ENCODE assay signal across 10 cellular contexts in the genomic region with DNA sequence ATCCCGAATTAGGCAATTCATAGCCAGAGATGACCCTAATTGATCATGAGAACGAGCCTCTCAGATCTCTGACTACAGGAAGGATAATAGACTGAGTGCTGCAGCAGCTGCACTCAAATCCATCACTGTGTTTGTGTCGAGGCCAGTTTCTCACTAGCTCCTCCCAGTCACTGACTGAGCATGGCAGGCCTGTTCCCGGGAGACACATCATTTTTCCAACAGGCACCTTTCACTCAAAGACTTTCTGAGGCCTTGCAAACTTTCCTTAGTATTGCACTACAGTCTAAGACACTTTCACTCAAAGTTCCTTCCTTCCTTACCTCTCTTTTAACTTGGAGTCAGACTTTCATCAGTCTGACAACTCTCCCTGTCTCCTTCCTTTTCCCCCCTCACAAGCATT. TPM values are rescaled to one million over a fixed set of nuclear protein-coding genes. Genes with fewer than 3 reads are reported as not detected.
DNase-seq lines count a peak whose midpoint lies in the region; ATAC-seq and TF ChIP-seq lines count a peak whose summit lies in the region.
"Had no signal": no experiment of that assay in that cellular context is flagged by ENCODE, and none has a peak within 500 bp of the region (broad histone marks: within the 10 kb centered on the region; RNA-seq: fewer than 3 reads in every experiment).

No MANE protein-coding gene starts in this region.

- H3K4me3 ChIP-seq in Peyer's patch = no peak overlapping the region

- H3K27me3 ChIP-seq in Peyer's patch = no peaks in the 10 kb centered on the region

- ATAC-seq in effector memory CD8-positive, alpha-beta T cell (replicated peaks) = no peak
- no peak for ATAC-seq in GM19351 (IDR thresholded peaks at IDR 0.05; ENCODE audit: unreplicated experiment)
- ATAC-seq: stimulated activated naive CD8-positive, alpha-beta T cell treated with anti-CD3 and anti-CD28 coated beads, Interleukin-15, Interleukin-2, amounts not matched to agents 100 U/mL and 50 U/mL, for 24 hours had no signal

- no peaks in the 10 kb centered on the region for H3K27me3 Mint-ChIP-seq in activated CD4-positive, alpha-beta T cell treated with anti-CD3 and anti-CD28 coated beads, Interleukin-2, amount 10 ng/mL, durations not matched to agents 7 days and 5 days
- no peaks in the 10 kb centered on the region for H3K27me3 Mint-ChIP-seq in effector memory CD8-positive, alpha-beta T cell
- H3K27me3 Mint-ChIP-seq in progenitor cell of endocrine pancreas = no peaks in the 10 kb centered on the region

- no peaks in the 10 kb centered on the region for H3K9me3 ChIP-seq in Peyer's patch

- no peaks in the 10 kb centered on the region for H3K9me3 Mint-ChIP-seq in activated CD4-positive, alpha-beta T cell treated with anti-CD3 and anti-CD28 coated beads, Interleukin-2, amount 10 ng/mL, durations not matched to agents 7 days and 5 days
- H3K9me3 Mint-ChIP-seq in effector memory CD8-positive, alpha-beta T cell = no peaks in the 10 kb centered on the region
- H3K9me3 Mint-ChIP-seq in progenitor cell of endocrine pancreas (ENCODE audit: low read depth) = no peaks in the 10 kb centered on the region

- no peak overlapping the region for H3K27ac ChIP-seq in Peyer's patch

- POLR2A ChIA-PET in activated CD4-positive, alpha-beta T cell treated with anti-CD3 and anti-CD28 coated beads, Interleukin-2, amount 10 ng/mL, durations not matched to agents 7 days and 5 days (lab: Charles Lee) = no interaction called here

- H3K4me3 Mint-ChIP-seq in activated CD4-positive, alpha-beta T cell treated with anti-CD3 and anti-CD28 coated beads, Interleukin-2, amount 10 ng/mL, durations not matched to agents 7 days and 5 days = no peak overlapping the region
- peak overlapping the region in 1 of 2 donors; percentile 9 for H3K4me3 Mint-ChIP-seq in effector memory CD8-positive, alpha-beta T cell
- H3K4me3 Mint-ChIP-seq in progenitor cell of endocrine pancreas (ENCODE audit: low read depth) = no peak overlapping the region

- H3K4me1 ChIP-seq in Peyer's patch = peaks cover 0 to 9% (median 2%) of the 10 kb centered on the region in 4 donors

- peaks cover 0 to under 1% (median 0%) of the 10 kb centered on the region in 3 donors for H3K36me3 ChIP-seq in Peyer's patch

- TF ChIP-seq POLR2A in Peyer's patch (IDR thresholded peaks at IDR 0.05) = no peak

- no peak for TF ChIP-seq CTCF in progenitor cell of endocrine pancreas (IDR thresholded peaks at IDR 0.05; ENCODE audit: unreplicated experiment)
- no peak for TF ChIP-seq CTCF in Peyer's patch (IDR thresholded peaks at IDR 0.05)

- CTCF ChIA-PET in activated CD4-positive, alpha-beta T cell treated with anti-CD3 and anti-CD28 coated beads, Interleukin-2, amount 10 ng/mL, durations not matched to agents 7 days and 5 days (lab: Charles Lee) = interaction anchor here (0.7 kb wide), 1 partner anchor 1097 kb away, joined by 4 read pairs; no protein-coding TSS in a partner anchor

- H3K36me3 Mint-ChIP-seq in activated CD4-positive, alpha-beta T cell treated with anti-CD3 and anti-CD28 coated beads, Interleukin-2, amount 10 ng/mL, durations not matched to agents 7 days and 5 days (ENCODE audit: low read depth) = peaks cover 64% of the 10 kb centered on the region
- H3K36me3 Mint-ChIP-seq in effector memory CD8-positive, alpha-beta T cell (ENCODE audit: insufficient read depth) = peaks cover 7% of the 10 kb centered on the region
- H3K36me3 Mint-ChIP-seq in progenitor cell of endocrine pancreas (ENCODE audit: insufficient read depth) = peaks cover 9% of the 10 kb centered on the region

- no peak for DNase-seq in activated CD4-positive, alpha-beta T cell treated with anti-CD3 and anti-CD28 coated beads, Interleukin-2, amount 10 ng/mL, durations not matched to agents 7 days and 5 days
- DNase-seq in activated CD4-positive, alpha-beta T cell treated with anti-CD3 and anti-CD28 coated beads, Interleukin-2, amount 50 U/mL, for 48 hours = no peak
- peak; percentile 73 for DNase-seq in NCI-H345 (lab: John Stamatoyannopoulos, UW)
- DNase-seq in effector memory CD8-positive, alpha-beta T cell = no peak
- DNase-seq in progenitor cell of endocrine pancreas (ENCODE audit: low spot score, unreplicated experiment) = no peak
- no peak for DNase-seq in Peyer's patch
- DNase-seq in NCI-H226 = no peak
- DNase-seq: activated CD4-positive, alpha-beta T cell treated with anti-CD3 and anti-CD28 coated beads, Interleukin-2, amount 50 U/mL, for 1 hour; stimulated activated naive CD8-positive, alpha-beta T cell treated with anti-CD3 and anti-CD28 coated beads, Interleukin-15, Interleukin-2, amounts not matched to agents 100 U/mL and 50 U/mL, for 24 hours had no signal

- peak overlapping the region; percentile 37 for H3K27ac Mint-ChIP-seq in activated CD4-positive, alpha-beta T cell treated with anti-CD3 and anti-CD28 coated beads, Interleukin-2, amount 10 ng/mL, durations not matched to agents 7 days and 5 days
- H3K27ac Mint-ChIP-seq in effector memory CD8-positive, alpha-beta T cell = peak overlapping the region; percentile 23 to 39
- peak overlapping the region; percentile 82 for H3K27ac Mint-ChIP-seq in progenitor cell of endocrine pancreas

- peaks cover 73% of the 10 kb centered on the region for H3K4me1 Mint-ChIP-seq in activated CD4-positive, alpha-beta T cell treated with anti-CD3 and anti-CD28 coated beads, Interleukin-2, amount 10 ng/mL, durations not matched to agents 7 days and 5 days
- peaks cover 26 to 61% of the 10 kb centered on the region in 2 donors for H3K4me1 Mint-ChIP-seq in effector memory CD8-positive, alpha-beta T cell (ENCODE audit: low read depth in 2 of 2)
- H3K4me1 Mint-ChIP-seq in progenitor cell of endocrine pancreas (ENCODE audit: low read depth) = peaks cover 12% of the 10 kb centered on the region

RNA-seq across cellular contexts. Expression of gene SOS1, which starts 13.7 kb away (rescaled TPM):
- total RNA-seq in activated CD4-positive, alpha-beta T cell treated with anti-CD3 and anti-CD28 coated beads, Interleukin-2, amount 10 ng/mL, durations not matched to agents 7 days and 5 days = 100 to 1,000 TPM; 204 to 209 TPM
- total RNA-seq in progenitor cell of endocrine pancreas (68.3 and 77.0 TPM in 2 replicates), Peyer's patch (10 to 100 TPM; 38.7 to 49.1 (median 40.8) TPM)

Comparison
In these comparisons a context has a peak if more than half of its experiments do, and no peak if none do; other contexts are left out.
1. H3K27ac Mint-ChIP-seq: peak in every context shown above with its lines; median percentile 82 in progenitor cell of endocrine pancreas; 37 in activated CD4-positive, alpha-beta T cell treated with anti-CD3 and anti-CD28 coated beads, Interleukin-2, amount 10 ng/mL, durations not matched to agents 7 days and 5 days; 31 in effector memory CD8-positive, alpha-beta T cell.